Comparison of ENCODE assay signal across 18 cellular contexts in genomic region chr2:196409376-196409775, GRCh38.
DNase-seq lines count a peak whose midpoint lies in the region; ATAC-seq, FAIRE-seq and TF ChIP-seq lines count a peak whose summit lies in the region.
"Had no signal": no experiment of that assay in that cellular context is flagged by ENCODE, and none has a peak within 500 bp of the region (broad histone marks: within the 10 kb centered on the region; RNA-seq: fewer than 3 reads in every experiment).

No MANE protein-coding gene starts in this region.

- ATAC-seq in GM19043 (IDR thresholded peaks at IDR 0.05; ENCODE audit: low read depth, unreplicated experiment) (peak; percentile 35), HG02884 (IDR thresholded peaks at IDR 0.05; ENCODE audit: unreplicated experiment) (peak; percentile 49), GM18873 (IDR thresholded peaks at IDR 0.05; ENCODE audit: low FRiP score, unreplicated experiment) (no peak)
- ATAC-seq: esophagus mucosa, sciatic nerve had no signal

- TF ChIP-seq POLR2A in GM12891 (IDR thresholded peaks at IDR 0.05; ENCODE audit: low read depth, low read length), result peak; percentile 71

- POLR2A ChIA-PET in HEK293T (lab: Yijun Ruan, JAX), result no interaction called here

- peak overlapping the region; percentile 59 for H3K27ac ChIP-seq in angular gyrus (ENCODE audit: low read depth, low read length)
- H3K27ac ChIP-seq: SK-N-MC had no signal

- FAIRE-seq in GM12891 (lab: Jason Lieb, UNC) (peak; percentile 88), RCC 7860 (lab: Jason Lieb, UNC) (no peak)
- FAIRE-seq: TTC549 had no signal

- CTCF ChIA-PET in HEK293T (lab: Yijun Ruan, JAX), result no interaction called here

- no peak for DNase-seq in GM12891 (ENCODE audit: insufficient read length, low spot score)
- no peak for DNase-seq in activated gamma-delta T cell (lab: John Stamatoyannopoulos, UW)
- no peak for DNase-seq in RCC 7860 (ENCODE audit: low spot score)
- no peak for DNase-seq in HEK293T (ENCODE audit: extremely low spot score)
- DNase-seq: activated gamma-delta T cell treated with Interleukin-2 at 50 U/mL for 16 hours; CD8-positive, alpha-beta memory T cell; NCI-H1436 treated with DMSO at 0.1 percent for 48 hours; occipital lobe; stimulated activated CD4-positive, alpha-beta T cell treated with anti-CD3 and anti-CD28 coated beads, Interleukin-4, amount 100 ng/mL, for 1 hour; trophoblast cell had no signal

TF ChIP-seq in GM12891, 5 proteins besides CTCF, POLR2A, EP300 and RAD21:
- TF ChIP-seq TAF1 (IDR thresholded peaks at IDR 0.05; ENCODE audit: low read depth, low read length) (peak; percentile 18; the same call in 1 of the 2 replicates), POU2F2 (IDR thresholded peaks at IDR 0.05; ENCODE audit: low read depth, low read length) (no peak), POLR2AphosphoS5 (IDR thresholded peaks at IDR 0.05; ENCODE audit: low read depth, low read length) (peak; percentile 61; the same call in 1 of the 2 replicates), PAX5 (IDR thresholded peaks at IDR 0.05; ENCODE audit: insufficient read depth, low read length, severe bottlenecking) (no peak), SPI1 (IDR thresholded peaks at IDR 0.05; ENCODE audit: low read depth, low read length) (no peak)

TF ChIP-seq in HEK293T, 16 proteins besides CTCF, POLR2A, EP300 and RAD21:
- TF ChIP-seq ARNT (IDR thresholded peaks at IDR 0.05), result no peak
- TF ChIP-seq PKNOX1 (IDR thresholded peaks at IDR 0.05), result no peak
- no peak for TF ChIP-seq TARDBP (IDR thresholded peaks at IDR 0.05)
- TF ChIP-seq FOXM1 (IDR thresholded peaks at IDR 0.05; ENCODE audit: borderline replicate concordance), result no peak
TF ChIP-seq in HEK293T: peak in this region for 0.
